Comparison of ENCODE assay signal across 9 cellular contexts in genomic region chr11:86152006-86152862, GRCh38.
DNase-seq lines count a peak whose midpoint lies in the region; ATAC-seq and TF ChIP-seq lines count a peak whose summit lies in the region.
"Had no signal": no experiment of that assay in that cellular context is flagged by ENCODE, and none has a peak within 500 bp of the region (broad histone marks: within the 10 kb centered on the region; RNA-seq: fewer than 3 reads in every experiment).

No MANE protein-coding gene starts in this region.

- CTCF ChIA-PET in PC-3 (lab: Charles Lee): no interaction called here
- CTCF ChIA-PET in OCI-LY7 (lab: Charles Lee; ENCODE audit: unreplicated experiment): no interaction called here

- H2AFZ ChIP-seq in PC-3 (ENCODE audit: low read length): 0 out of 2 replicates have a peak overlapping the region, but pooled peaks have one; percentile 53
- no peak overlapping the region for H2AFZ ChIP-seq in OCI-LY7 (ENCODE audit: low read length)

- intact Hi-C loops in PC-3 (cut with micrococcal nuclease): no loop called here
- intact Hi-C loops in OCI-LY7 (cut with micrococcal nuclease; ENCODE audit: unreplicated experiment): no loop called here

- H3K4me2 ChIP-seq in PC-3 (ENCODE audit: low read length) (peak overlapping the region; percentile 48; the same call in 1 of the 2 replicates), OCI-LY7 (ENCODE audit: low read length) (no peak overlapping the region)

- POLR2A ChIA-PET in PC-3 (lab: Charles Lee; ENCODE audit: unreplicated experiment) (no interaction called here), OCI-LY7 (lab: Charles Lee) (interaction anchor here (0.6 to 1.3 kb wide), 4 partner anchors 10 to 489 kb away, joined by 3 to 4 read pairs (median 3); no protein-coding TSS in a partner anchor)

- no peaks in the 10 kb centered on the region for H3F3A ChIP-seq in PC-3 (ENCODE audit: low read length, unreplicated experiment)

- H3K27ac ChIP-seq in PC-3 (ENCODE audit: low read length) (no peak overlapping the region), skin epidermis (peak overlapping the region in 20 of 21 experiments; percentile 9 to 81 (median 66)), OCI-LY7 (ENCODE audit: low read depth, low read length, poor library complexity, severe bottlenecking) (no peak overlapping the region)

- DNase-seq in PC-3 (peak; percentile 22), fibroblast of the aortic adventitia (ENCODE audit: low read depth) (peak; percentile 52), omental fat pad (ENCODE audit: low spot score) (no peak), OCI-LY7 (ENCODE audit: low spot score) (no peak)
- DNase-seq: left cardiac atrium had no signal

- no peaks in the 10 kb centered on the region for H3K9me2 ChIP-seq in PC-3 (replicated peaks; ENCODE audit: low read length)
- H3K9me2 ChIP-seq in OCI-LY7 (ENCODE audit: insufficient read depth, low read length): no peaks in the 10 kb centered on the region

- H3K9me3 ChIP-seq in PC-3 (ENCODE audit: low read length): no peaks in the 10 kb centered on the region
- H3K9me3 ChIP-seq in OCI-LY7 (ENCODE audit: low read length): no peaks in the 10 kb centered on the region

- BruUV-seq in PC-3 (replicated peaks; lab: Mats Ljungman, UMichigan): no TSS peak
- no TSS peak for BruUV-seq in OCI-LY7 (replicated peaks; lab: Mats Ljungman, UMichigan)

- H3K27me3 ChIP-seq in PC-3 (ENCODE audit: low read length): no peaks in the 10 kb centered on the region

- ATAC-seq in GM19035 (IDR thresholded peaks at IDR 0.05; ENCODE audit: unreplicated experiment) (peak; percentile 22), PC-3 (peak; percentile 43; the same call in 1 of the 2 replicates), omental fat pad (ENCODE audit: low FRiP score) (no peak), GM21515 (IDR thresholded peaks at IDR 0.05; ENCODE audit: unreplicated experiment) (no peak), HG02870 (IDR thresholded peaks at IDR 0.05; ENCODE audit: unreplicated experiment) (no peak)

- H3K79me2 ChIP-seq in PC-3 (ENCODE audit: low read length): no peaks in the 10 kb centered on the region
- no peaks in the 10 kb centered on the region for H3K79me2 ChIP-seq in OCI-LY7 (ENCODE audit: insufficient read depth, low read depth, low read length)

- no peaks in the 10 kb centered on the region for H4K20me1 ChIP-seq in PC-3 (ENCODE audit: low read length)
- H4K20me1 ChIP-seq in OCI-LY7 (ENCODE audit: insufficient read depth, low read length): no peaks in the 10 kb centered on the region

- peaks cover 16% of the 10 kb centered on the region for H3K4me1 ChIP-seq in PC-3 (ENCODE audit: insufficient read depth, low read length)
- H3K4me1 ChIP-seq in OCI-LY7 (ENCODE audit: insufficient read depth, low read length, poor library complexity, severe bottlenecking): peaks cover 3% of the 10 kb centered on the region

- no peak overlapping the region for H3K9ac ChIP-seq in PC-3 (ENCODE audit: low read length)

- H3K36me3 ChIP-seq in PC-3 (ENCODE audit: low read depth, low read length) (no peaks in the 10 kb centered on the region), OCI-LY7 (ENCODE audit: insufficient read depth, low read length) (no peaks in the 10 kb centered on the region)

- H3K4me3 ChIP-seq in PC-3 (ENCODE audit: low read length): no peak overlapping the region
- H3K4me3 ChIP-seq in fibroblast of the aortic adventitia (ENCODE audit: low read depth, low read length): no peak overlapping the region
- no peak overlapping the region for H3K4me3 ChIP-seq in skin epidermis
- H3K4me3 ChIP-seq in OCI-LY7 (ENCODE audit: low read depth, low read length, poor library complexity, severe bottlenecking): no peak overlapping the region

- TF ChIP-seq CTCF in PC-3 (conservative IDR thresholded peaks at IDR 0.05; ENCODE audit: low read depth, low read length) (no peak), fibroblast of the aortic adventitia (IDR thresholded peaks at IDR 0.05; ENCODE audit: insufficient read depth, low read length) (no peak), omental fat pad (IDR thresholded peaks at IDR 0.05) (no peak), OCI-LY7 (conservative IDR thresholded peaks at IDR 0.05; ENCODE audit: low read length) (no peak)

Comparison
In these comparisons a context has a peak if more than half of its experiments do, and no peak if none do; other contexts are left out.
1. ATAC-seq: peak in GM19035 (single experiment) and PC-3 (single experiment); none in omental fat pad (single experiment), GM21515 (single experiment) and HG02870 (single experiment).
2. DNase-seq: peak in PC-3 (single experiment) and fibroblast of the aortic adventitia (single experiment); none in omental fat pad (single experiment) and OCI-LY7 (single experiment).
3. H3K27ac ChIP-seq: peak in skin epidermis (20 of 21); none in PC-3 (single experiment) and OCI-LY7 (single experiment).